Comparison of ENCODE assay signal across 17 cellular contexts in the genomic region with DNA sequence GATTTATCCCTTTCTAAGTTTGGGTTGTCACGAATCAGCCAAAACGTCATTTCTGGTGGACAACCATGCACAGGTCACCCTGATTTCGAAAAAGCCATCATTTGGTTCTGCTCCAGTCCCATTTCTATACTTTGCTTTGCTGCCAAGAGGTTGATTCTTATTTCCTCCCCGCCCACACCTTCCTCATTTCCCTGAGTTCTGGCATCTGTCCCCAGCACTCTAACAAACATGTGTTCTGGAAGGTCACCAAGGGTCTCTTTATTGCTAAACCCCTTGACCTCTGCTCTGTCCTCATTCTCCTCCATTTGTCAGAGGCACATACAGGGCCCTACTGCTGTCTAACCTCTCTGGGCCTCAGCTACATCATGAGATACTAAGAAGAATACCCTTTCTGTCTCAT. TPM values are rescaled to one million over a fixed set of nuclear protein-coding genes. Genes with fewer than 3 reads are reported as not detected.
DNase-seq lines count a peak whose midpoint lies in the region; ATAC-seq and TF ChIP-seq lines count a peak whose summit lies in the region.
"Had no signal": no experiment of that assay in that cellular context is flagged by ENCODE, and none has a peak within 500 bp of the region (broad histone marks: within the 10 kb centered on the region; RNA-seq: fewer than 3 reads in every experiment).

No MANE protein-coding gene starts in this region.

- no peak for DNase-seq in T-helper 1 cell
- DNase-seq in MV-4-11 (lab: John Stamatoyannopoulos, UW), result peak; percentile 8
- peak; percentile 9 for DNase-seq in fibroblast of the aortic adventitia (ENCODE audit: low read depth)
- DNase-seq in renal cortical epithelial cell (ENCODE audit: low read depth), result peak; percentile 13
- no peak for DNase-seq in activated T-cell treated with anti-CD3 and anti-CD28 coated beads, Interleukin-2, amount 50 U/mL, for 4 hours
- DNase-seq: C1 segment of cervical spinal cord, COR-L47, DMS153, EL, H7, MM.1S, NCI-H187 treated with DMSO at 0.1 percent for 48 hours, NCI-H510A treated with DMSO at 0.1 percent for 48 hours, SIG-M5 had no signal

- no peaks in the 10 kb centered on the region for H3K9me3 Mint-ChIP-seq in T-helper 1 cell treated with Interleukin-12 subunit alpha and Interleukin-12 subunit beta and Interleukin-4 antibody, amounts not matched to agents 30 μg/mL and 1 μg/mL, for 36 hours
- no peaks in the 10 kb centered on the region for H3K9me3 Mint-ChIP-seq in activated T-cell treated with anti-CD3 and anti-CD28 coated beads, Interleukin-2, amount 50 U/mL, for 4 hours

- H3K27ac Mint-ChIP-seq in T-helper 1 cell treated with Interleukin-12 subunit alpha and Interleukin-12 subunit beta and Interleukin-4 antibody, amounts not matched to agents 30 μg/mL and 1 μg/mL, for 36 hours, result peak overlapping the region; percentile 3

- ATAC-seq in activated T-cell treated with anti-CD3 and anti-CD28 coated beads, Interleukin-2, amount 50 U/mL, for 4 hours, result no peak
- ATAC-seq in GM18517 (IDR thresholded peaks at IDR 0.05; ENCODE audit: unreplicated experiment), result no peak
- no peak for ATAC-seq in HG03097 (IDR thresholded peaks at IDR 0.05; ENCODE audit: low FRiP score, unreplicated experiment)

- no peak overlapping the region for H3K4me3 ChIP-seq in fibroblast of the aortic adventitia (ENCODE audit: low read depth, low read length)

- no peak for TF ChIP-seq CTCF in fibroblast of the aortic adventitia (IDR thresholded peaks at IDR 0.05; ENCODE audit: insufficient read depth, low read length)

- H3K27me3 Mint-ChIP-seq in T-helper 1 cell treated with Interleukin-12 subunit alpha and Interleukin-12 subunit beta and Interleukin-4 antibody, amounts not matched to agents 30 μg/mL and 1 μg/mL, for 36 hours (ENCODE audit: low read depth), result no peaks in the 10 kb centered on the region
- peaks cover 2% of the 10 kb centered on the region for H3K27me3 Mint-ChIP-seq in activated T-cell treated with anti-CD3 and anti-CD28 coated beads, Interleukin-2, amount 50 U/mL, for 4 hours (ENCODE audit: low read depth)

- H3K4me1 Mint-ChIP-seq in T-helper 1 cell treated with Interleukin-12 subunit alpha and Interleukin-12 subunit beta and Interleukin-4 antibody, amounts not matched to agents 30 μg/mL and 1 μg/mL, for 36 hours (ENCODE audit: low read depth), result peaks cover 32% of the 10 kb centered on the region
- peaks cover 3% of the 10 kb centered on the region for H3K4me1 Mint-ChIP-seq in activated T-cell treated with anti-CD3 and anti-CD28 coated beads, Interleukin-2, amount 50 U/mL, for 4 hours (ENCODE audit: low read depth)

- H3K36me3 Mint-ChIP-seq in T-helper 1 cell treated with Interleukin-12 subunit alpha and Interleukin-12 subunit beta and Interleukin-4 antibody, amounts not matched to agents 30 μg/mL and 1 μg/mL, for 36 hours (ENCODE audit: low read depth), result peaks cover 5% of the 10 kb centered on the region
- no peaks in the 10 kb centered on the region for H3K36me3 Mint-ChIP-seq in activated T-cell treated with anti-CD3 and anti-CD28 coated beads, Interleukin-2, amount 50 U/mL, for 4 hours (ENCODE audit: insufficient read depth)

- H3K4me3 Mint-ChIP-seq in T-helper 1 cell treated with Interleukin-12 subunit alpha and Interleukin-12 subunit beta and Interleukin-4 antibody, amounts not matched to agents 30 μg/mL and 1 μg/mL, for 36 hours, result no peak overlapping the region
- H3K4me3 Mint-ChIP-seq in activated T-cell treated with anti-CD3 and anti-CD28 coated beads, Interleukin-2, amount 50 U/mL, for 4 hours, result no peak overlapping the region

RNA-seq across cellular contexts. Expression of gene PTPRG, which starts 36.4 kb away (rescaled TPM):
- total RNA-seq in fibroblast of the aortic adventitia (ENCODE audit: low replicate concordance), result 27.6 and 52.0 TPM in 2 replicates
- total RNA-seq in renal cortical epithelial cell, result 29.2 and 119 TPM in 2 replicates
- total RNA-seq in activated T-cell treated with anti-CD3 and anti-CD28 coated beads, Interleukin-2, amount 50 U/mL, for 4 hours, result under 1 TPM; 0.10 to 0.19 (median 0.13) TPM

Comparison
In these comparisons a context has a peak if more than half of its experiments do, and no peak if none do; other contexts are left out.
1. DNase-seq: peak in MV-4-11 (single experiment), fibroblast of the aortic adventitia (single experiment) and renal cortical epithelial cell (single experiment); none in T-helper 1 cell (0 of 5) and activated T-cell treated with anti-CD3 and anti-CD28 coated beads, Interleukin-2, amount 50 U/mL, for 4 hours (single experiment).
2. RNA of gene PTPRG, which starts 36.4 kb away (total RNA-seq): 29.2 to 119 TPM in renal cortical epithelial cell and 27.6 to 52.0 TPM in fibroblast of the aortic adventitia; 0.10 to 0.19 TPM in activated T-cell treated with anti-CD3 and anti-CD28 coated beads, Interleukin-2, amount 50 U/mL, for 4 hours; every median in the first group is over 10 times any median in the second.